ENCODE assay signal across 1 cellular context in genomic region chr19:3482507-3483225, GRCh38.
TF ChIP-seq lines count a peak whose summit lies in the region.

No MANE protein-coding gene starts in this region.

TF ChIP-seq in IMR-90, 13 proteins besides CTCF, POLR2A, EP300 and RAD21:
- TF ChIP-seq RCOR1 (IDR thresholded peaks at IDR 0.05; ENCODE audit: insufficient replicate concordance, low read length) (no peak), MAZ (IDR thresholded peaks at IDR 0.05; ENCODE audit: borderline replicate concordance, low read depth, low read length) (no peak), CEBPB (IDR thresholded peaks at IDR 0.05; ENCODE audit: low read depth, low read length) (no peak), NFE2L2 (IDR thresholded peaks at IDR 0.05; ENCODE audit: low read depth, low read length) (no peak), ELK1 (IDR thresholded peaks at IDR 0.05; ENCODE audit: borderline replicate concordance, low read depth, low read length) (no peak)
